8 cellular contexts compared by ENCODE assay signal in the genomic region with DNA sequence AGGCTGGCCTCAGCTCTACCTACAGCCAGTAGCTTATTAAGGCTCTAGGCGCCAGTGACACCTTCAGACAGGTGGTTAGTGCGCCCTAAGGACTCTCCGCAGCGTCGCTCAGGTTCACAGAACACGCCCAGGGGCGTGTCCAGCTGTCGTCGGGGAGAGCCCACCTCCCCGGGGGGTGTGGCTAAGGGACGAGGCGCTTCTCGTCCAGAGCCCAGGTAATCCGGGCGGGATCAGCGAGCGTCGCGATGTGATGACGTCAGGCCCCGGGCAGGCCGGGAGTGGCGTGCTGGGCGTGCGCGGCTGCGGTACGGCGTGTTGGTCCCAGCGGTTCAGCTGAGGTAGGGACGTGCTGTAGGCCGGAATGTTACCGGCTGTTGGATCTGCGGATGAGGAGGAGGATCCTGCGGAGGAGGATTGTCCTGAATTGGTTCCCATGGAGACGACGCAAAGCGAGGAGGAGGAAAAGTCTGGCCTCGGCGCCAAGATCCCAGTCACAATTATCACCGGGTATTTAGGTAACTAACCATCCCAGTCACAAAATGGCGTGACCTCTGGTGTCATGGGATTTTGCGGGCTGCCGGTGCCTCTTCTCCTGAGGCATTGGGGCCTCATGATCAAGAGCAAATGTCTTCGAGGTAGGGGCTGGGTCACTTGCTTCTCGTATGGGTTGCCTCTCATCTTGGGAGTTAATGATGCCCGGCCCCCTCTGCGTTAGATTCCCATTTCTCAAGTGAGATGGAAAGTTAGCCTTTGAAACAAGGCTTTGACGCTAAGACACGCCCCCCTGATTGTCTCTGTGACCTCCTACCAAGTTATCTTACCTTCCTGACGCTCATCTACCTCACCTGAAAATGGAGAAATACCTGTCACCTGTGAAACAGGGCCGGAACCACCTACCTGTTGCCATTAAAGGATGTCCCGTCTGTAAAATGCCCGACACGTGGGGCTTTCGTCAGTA. TPM values are rescaled to one million over a fixed set of nuclear protein-coding genes. Genes with fewer than 3 reads are reported as not detected.
DNase-seq lines count a peak whose midpoint lies in the region; ATAC-seq, FAIRE-seq and TF ChIP-seq lines count a peak whose summit lies in the region.
"Not testable (repeated sequence)": the region's sequence is repeated elsewhere in the genome, so short reads cannot be mapped to it uniquely, and the experiment has no call there.

A gene (plus strand): TSS at position 184 of the 958 bp plus-strand sequence. CDS start 178 bp downstream, at position 362.

- TF ChIP-seq POLR2A in endothelial cell of umbilical vein (IDR thresholded peaks at IDR 0.05; ENCODE audit: low read depth, low read length); prostate gland (IDR thresholded peaks at IDR 0.05): not testable (repeated sequence)

- POLR2A ChIA-PET in endothelial cell of umbilical vein (lab: Charles Lee), result not testable (repeated sequence)

- H3K9me3 Mint-ChIP-seq in CD4-positive, CD25-positive, alpha-beta regulatory T cell; activated naive CD4-positive, alpha-beta T cell treated with anti-CD3 and anti-CD28 coated beads, Interleukin-2, amount 10 ng/mL, durations not matched to agents 7 days and 5 days: not testable (repeated sequence)

- not testable (repeated sequence) for H3K79me2 ChIP-seq in endothelial cell of umbilical vein (ENCODE audit: control insufficient read depth, insufficient read depth, low read length)

- not testable (repeated sequence) for ATAC-seq in CD4-positive, CD25-positive, alpha-beta regulatory T cell (ENCODE audit: low read depth in 2 of 2); left colon

- not testable (repeated sequence) for H3K4me1 ChIP-seq in CD4-positive, CD25-positive, alpha-beta regulatory T cell (ENCODE audit: control insufficient read depth, insufficient read depth, low read length, poor library complexity, severe bottlenecking); endothelial cell of umbilical vein (ENCODE audit: control insufficient read depth, extremely low read depth, insufficient read depth, low read length); prostate gland (replicated peaks)

- not testable (repeated sequence) for H3K36me3 Mint-ChIP-seq in CD4-positive, CD25-positive, alpha-beta regulatory T cell; activated naive CD4-positive, alpha-beta T cell treated with anti-CD3 and anti-CD28 coated beads, Interleukin-2, amount 10 ng/mL, durations not matched to agents 7 days and 5 days

- H3K9me1 ChIP-seq in endothelial cell of umbilical vein (replicated peaks; ENCODE audit: control insufficient read depth, extremely low read depth, insufficient read depth, low read length), result not testable (repeated sequence)

- TSS peak; percentile 59 for BruUV-seq in endothelial cell of umbilical vein (replicated peaks; lab: Mats Ljungman, UMichigan)

- WGBS in prostate gland, result 0% methylated on average over 18 of the region's 56 CpGs

- peak within 1 kb of the TSS; percentile 59 for H3K4me2 ChIP-seq in endothelial cell of umbilical vein (ENCODE audit: insufficient read depth, low read length)

- peak within 1 kb of the TSS; percentile 91 to 96 (median 93) for H3K27ac Mint-ChIP-seq in CD4-positive, CD25-positive, alpha-beta regulatory T cell
- peak within 1 kb of the TSS; percentile 82 for H3K27ac Mint-ChIP-seq in activated naive CD4-positive, alpha-beta T cell treated with anti-CD3 and anti-CD28 coated beads, Interleukin-2, amount 10 ng/mL, durations not matched to agents 7 days and 5 days

- H3K36me3 ChIP-seq in CD4-positive, CD25-positive, alpha-beta regulatory T cell (ENCODE audit: control insufficient read depth, insufficient read depth, low read length); WERI-Rb-1; endothelial cell of umbilical vein (ENCODE audit: control insufficient read depth in 2 of 2, extremely low read depth in 1 of 2, insufficient read depth in 2 of 2, low read length in 2 of 2); prostate gland: not testable (repeated sequence)

- H3K9ac ChIP-seq in endothelial cell of umbilical vein (replicated peaks; ENCODE audit: extremely low read depth, insufficient read depth, low read length), result not testable (repeated sequence)

- intact Hi-C loops in endothelial cell of umbilical vein (cut with micrococcal nuclease); left colon (cut with DNase I, micrococcal nuclease); prostate gland (cut with DNase I): not testable (repeated sequence)

- not testable (repeated sequence) for H3K27me3 Mint-ChIP-seq in CD4-positive, CD25-positive, alpha-beta regulatory T cell; activated naive CD4-positive, alpha-beta T cell treated with anti-CD3 and anti-CD28 coated beads, Interleukin-2, amount 10 ng/mL, durations not matched to agents 7 days and 5 days

- peak within 1 kb of the TSS; percentile 66 for H3K4me3 ChIP-seq in CD4-positive, CD25-positive, alpha-beta regulatory T cell (ENCODE audit: low read depth, low read length)
- H3K4me3 ChIP-seq in Jurkat, Clone E6-1 (ENCODE audit: low read length), result peak within 1 kb of the TSS; percentile 59
- H3K4me3 ChIP-seq in WERI-Rb-1 (ENCODE audit: low read depth, low read length) (peak within 1 kb of the TSS; percentile 56), endothelial cell of umbilical vein (replicated peaks in 1 of 3; ENCODE audit: insufficient read depth in 1 of 3, low read depth in 1 of 3, low read length in 3 of 3) (peak within 1 kb of the TSS in 2 of 3 experiments; percentile 32 to 47), prostate gland (peak within 1 kb of the TSS; percentile 35 to 37)

- peak; percentile 7 to 84 (median 77) for DNase-seq in CD4-positive, CD25-positive, alpha-beta regulatory T cell
- DNase-seq in Jurkat, Clone E6-1 (ENCODE audit: low read depth, low spot score), result not testable (repeated sequence)
- DNase-seq in WERI-Rb-1 (peak; percentile 88), endothelial cell of umbilical vein (ENCODE audit: low read depth, low spot score) (peak; percentile 4), left colon (peak; percentile 81 to 88), prostate gland (ENCODE audit: low spot score) (peak; percentile 73)
- DNase-seq in activated naive CD4-positive, alpha-beta T cell treated with anti-CD3 and anti-CD28 coated beads, Interleukin-2, amount 10 ng/mL, durations not matched to agents 7 days and 5 days, result peak; percentile 85
- peak; percentile 77 for DNase-seq in stimulated activated CD8-positive, alpha-beta memory T cell treated with anti-CD3 and anti-CD28 coated beads, Interleukin-4, amount 100 ng/mL, for 48 hours

- not testable (repeated sequence) for H3K9me3 ChIP-seq in CD4-positive, CD25-positive, alpha-beta regulatory T cell (ENCODE audit: control insufficient read depth in 2 of 2, low read length in 2 of 2); WERI-Rb-1 (ENCODE audit: severe bottlenecking); endothelial cell of umbilical vein (replicated peaks; ENCODE audit: control insufficient read depth, insufficient read depth, low read length); prostate gland

- H3K4me3 Mint-ChIP-seq in CD4-positive, CD25-positive, alpha-beta regulatory T cell, result peak within 1 kb of the TSS; percentile 86 to 94 (median 90)
- peak within 1 kb of the TSS; percentile 81 for H3K4me3 Mint-ChIP-seq in activated naive CD4-positive, alpha-beta T cell treated with anti-CD3 and anti-CD28 coated beads, Interleukin-2, amount 10 ng/mL, durations not matched to agents 7 days and 5 days

- CTCF ChIA-PET in activated naive CD4-positive, alpha-beta T cell treated with anti-CD3 and anti-CD28 coated beads, Interleukin-2, amount 10 ng/mL, durations not matched to agents 7 days and 5 days (lab: Charles Lee); endothelial cell of umbilical vein (lab: Charles Lee): not testable (repeated sequence)

- FAIRE-seq in endothelial cell of umbilical vein (lab: Jason Lieb, UNC), result not testable (repeated sequence)

- peak within 1 kb of the TSS; percentile 48 for H2AFZ ChIP-seq in endothelial cell of umbilical vein (ENCODE audit: low read depth, low read length)

- H3K4me1 Mint-ChIP-seq in CD4-positive, CD25-positive, alpha-beta regulatory T cell, result not testable (repeated sequence)
- peaks cover 13% of the 10 kb centered on the region for H3K4me1 Mint-ChIP-seq in activated naive CD4-positive, alpha-beta T cell treated with anti-CD3 and anti-CD28 coated beads, Interleukin-2, amount 10 ng/mL, durations not matched to agents 7 days and 5 days

- not testable (repeated sequence) for H3K27me3 ChIP-seq in CD4-positive, CD25-positive, alpha-beta regulatory T cell (ENCODE audit: control insufficient read depth, insufficient read depth, low read length); WERI-Rb-1 (ENCODE audit: insufficient read depth, low read depth, severe bottlenecking); endothelial cell of umbilical vein (ENCODE audit: control insufficient read depth in 2 of 2, insufficient read depth in 2 of 2, low read length in 2 of 2); prostate gland (replicated peaks; ENCODE audit: insufficient read depth)

- dilution Hi-C loops in endothelial cell of umbilical vein (cut with MboI; ENCODE audit: extremely low pct_ligation_motif_present, low sequenced_read_pairs), result not testable (repeated sequence)

- not testable (repeated sequence) for H4K20me1 ChIP-seq in endothelial cell of umbilical vein (replicated peaks; ENCODE audit: control insufficient read depth, extremely low read depth, insufficient read depth, low read length)

- TF ChIP-seq CTCF in WERI-Rb-1 (IDR thresholded peaks at IDR 0.05; ENCODE audit: low read depth, low read length); endothelial cell of umbilical vein (IDR thresholded peaks at IDR 0.05; ENCODE audit: extremely low read depth in 1 of 2, insufficient read depth in 1 of 2, low read depth in 1 of 2, low read length in 2 of 2); prostate gland (IDR thresholded peaks at IDR 0.05): not testable (repeated sequence)

- peak within 1 kb of the TSS; percentile 72 for H3K27ac ChIP-seq in CD4-positive, CD25-positive, alpha-beta regulatory T cell (ENCODE audit: insufficient read depth, low read length, poor library complexity, severe bottlenecking)
- H3K27ac ChIP-seq in WERI-Rb-1; endothelial cell of umbilical vein (ENCODE audit: insufficient read depth, low read depth, low read length): not testable (repeated sequence)
- peak within 1 kb of the TSS; percentile 51 to 62 for H3K27ac ChIP-seq in prostate gland

RNA-seq across cellular contexts. Expression of the gene that starts here (rescaled TPM):
- 35.5 TPM for total RNA-seq in CD4-positive, CD25-positive, alpha-beta regulatory T cell
- 10 to 100 TPM; 22.2 to 34.6 (median 29.3) TPM for polyA plus RNA-seq in CD4-positive, CD25-positive, alpha-beta regulatory T cell
- polyA plus RNA-seq in Jurkat, Clone E6-1 (2012; ENCODE audit: insufficient read depth, insufficient read length), result 28.7 TPM
- total RNA-seq in endothelial cell of umbilical vein (30.5 and 31.3 TPM in 2 replicates), left colon (10 to 100 TPM; 24.7 to 29.4 TPM), prostate gland (10 to 100 TPM; 19.3 to 25.0 TPM)
- 8.0 and 12.6 TPM in 2 replicates for polyA plus RNA-seq in endothelial cell of umbilical vein
- 16.3 and 17.2 TPM in 2 replicates for polyA plus RNA-seq in endothelial cell of umbilical vein (2011; cell fraction: cytosol; rRNA removed)
- 23.0 and 38.1 TPM in 2 replicates for polyA plus RNA-seq in endothelial cell of umbilical vein (2011; cell fraction: nucleus; rRNA removed)
- polyA plus RNA-seq in endothelial cell of umbilical vein (2012), result 20.8 and 38.0 TPM in 2 replicates
- polyA minus RNA-seq in endothelial cell of umbilical vein, result 28.2 and 30.5 TPM in 2 replicates
- 11.2 TPM for polyA minus RNA-seq in endothelial cell of umbilical vein (2011; cell fraction: cytosol; rRNA and poly(A)+ RNA removed)
- polyA minus RNA-seq in endothelial cell of umbilical vein (2011; cell fraction: nucleus; rRNA and poly(A)+ RNA removed), result 22.5 and 39.4 TPM in 2 replicates
